Comparison of ENCODE assay signal across 15 cellular contexts in the genomic region with DNA sequence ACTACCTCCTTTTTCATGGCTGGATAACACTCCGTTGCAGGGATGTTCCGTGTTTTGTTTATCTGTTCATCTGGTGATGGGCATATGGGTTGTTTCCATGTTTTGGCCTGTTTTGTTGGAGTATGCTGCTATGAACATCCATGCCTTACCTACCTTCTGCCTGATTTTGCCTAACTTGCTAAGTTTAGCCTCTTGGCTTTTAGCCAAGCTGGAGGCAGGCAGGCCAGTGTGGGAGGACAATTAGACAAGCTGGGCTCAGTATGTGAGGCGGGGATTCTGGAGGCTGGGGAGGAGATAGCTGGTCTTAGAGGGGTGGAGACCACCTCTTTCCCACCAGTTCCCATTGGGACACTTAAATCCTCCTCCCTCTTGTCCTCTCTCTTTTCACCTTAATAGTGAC.
DNase-seq lines count a peak whose midpoint lies in the region; ATAC-seq and TF ChIP-seq lines count a peak whose summit lies in the region.
"Had no signal": no experiment of that assay in that cellular context is flagged by ENCODE, and none has a peak within 500 bp of the region (broad histone marks: within the 10 kb centered on the region; RNA-seq: fewer than 3 reads in every experiment).

No MANE protein-coding gene starts in this region.

- peaks cover 10% of the 10 kb centered on the region for H3K27me3 ChIP-seq in osteoblast (ENCODE audit: insufficient read depth, low read length)
- peaks cover 5% of the 10 kb centered on the region for H3K27me3 ChIP-seq in brain microvascular endothelial cell (replicated peaks)

- H3K36me3 ChIP-seq in osteoblast (ENCODE audit: insufficient read depth, low read length) (no peaks in the 10 kb centered on the region), brain microvascular endothelial cell (replicated peaks) (no peaks in the 10 kb centered on the region)
- H3K36me3 ChIP-seq: BLaER1 treated with 17β-estradiol and CSF1 and Interleukin-3, amounts not matched to agents 10 nM and 100 nM had no signal

- H3K27me3 Mint-ChIP-seq in activated CD4-positive, alpha-beta T cell treated with anti-CD3 and anti-CD28 coated beads, Interleukin-2, amount 10 ng/mL, durations not matched to agents 24 days and 14 days: no peaks in the 10 kb centered on the region
- H3K27me3 Mint-ChIP-seq: CD4-positive, CD25-positive, alpha-beta regulatory T cell had no signal

- TF ChIP-seq CTCF in osteoblast (IDR thresholded peaks at IDR 0.05; ENCODE audit: extremely low read depth, low read depth, low read length): no peak
- no peak for TF ChIP-seq CTCF in brain microvascular endothelial cell (IDR thresholded peaks at IDR 0.05; ENCODE audit: low read depth, low read length, missing control alignments)

- ATAC-seq in GM18867 (IDR thresholded peaks at IDR 0.05; ENCODE audit: unreplicated experiment): no peak

- intact Hi-C loops in activated CD4-positive, alpha-beta T cell treated with anti-CD3 and anti-CD28 coated beads, Interleukin-2, amount 10 ng/mL, durations not matched to agents 24 days and 14 days (cut with micrococcal nuclease): no loop called here

- H4K20me1 ChIP-seq in osteoblast (ENCODE audit: insufficient read depth, low read length): no peaks in the 10 kb centered on the region
- H4K20me1 ChIP-seq: BLaER1 treated with 17β-estradiol and CSF1 and Interleukin-3, amounts not matched to agents 10 nM and 100 nM had no signal

- H3K4me1 Mint-ChIP-seq in activated CD4-positive, alpha-beta T cell treated with anti-CD3 and anti-CD28 coated beads, Interleukin-2, amount 10 ng/mL, durations not matched to agents 24 days and 14 days: no peaks in the 10 kb centered on the region
- H3K4me1 Mint-ChIP-seq: CD4-positive, CD25-positive, alpha-beta regulatory T cell had no signal

- peak; percentile 27 for DNase-seq in NCI-H2227 treated with DMSO at 0.1 percent for 48 hours (lab: John Stamatoyannopoulos, UW)
- no peak for DNase-seq in NCI-H2227 (lab: John Stamatoyannopoulos, UW; ENCODE audit: unreplicated experiment)
- DNase-seq in NCI-H69 (lab: John Stamatoyannopoulos, UW): peak; percentile 17
- DNase-seq in left kidney (ENCODE audit: low read depth, low spot score): peak; percentile 52
- peak; percentile 19 for DNase-seq in osteoblast (ENCODE audit: insufficient read length, low spot score, missing footprints)
- no peak for DNase-seq in brain microvascular endothelial cell
- DNase-seq in activated CD4-positive, alpha-beta T cell treated with anti-CD3 and anti-CD28 coated beads, Interleukin-2, amount 10 ng/mL, durations not matched to agents 24 days and 14 days: no peak
- DNase-seq: 8988T; AML-193; CD4-positive, CD25-positive, alpha-beta regulatory T cell; DND-41; GF-D8; IMR-90 had no signal

- H3K9me3 ChIP-seq in osteoblast (ENCODE audit: low read depth, low read length): no peaks in the 10 kb centered on the region
- H3K9me3 ChIP-seq: BLaER1 treated with 17β-estradiol and CSF1 and Interleukin-3, amounts not matched to agents 10 nM and 100 nM had no signal

- no peak overlapping the region for H3K4me3 ChIP-seq in osteoblast (ENCODE audit: insufficient read depth, low read length)
- H3K4me3 ChIP-seq in brain microvascular endothelial cell (ENCODE audit: low read depth, low read length): no peak overlapping the region
- H3K4me3 ChIP-seq: BLaER1 treated with 17β-estradiol and CSF1 and Interleukin-3, amounts not matched to agents 10 nM and 100 nM had no signal

- in situ Hi-C loops in brain microvascular endothelial cell (cut with HindIII; ENCODE audit: low pct_ligation_motif_present, low sequenced_read_pairs): no loop called here

- no peak overlapping the region for H2AFZ ChIP-seq in osteoblast (ENCODE audit: low read length)

- H3K4me1 ChIP-seq in osteoblast (ENCODE audit: insufficient read depth, low read length): no peaks in the 10 kb centered on the region

- no peak overlapping the region for H3K4me3 Mint-ChIP-seq in activated CD4-positive, alpha-beta T cell treated with anti-CD3 and anti-CD28 coated beads, Interleukin-2, amount 10 ng/mL, durations not matched to agents 24 days and 14 days
- H3K4me3 Mint-ChIP-seq: CD4-positive, CD25-positive, alpha-beta regulatory T cell had no signal

- no peak overlapping the region for H3K27ac ChIP-seq in osteoblast (ENCODE audit: low read depth, low read length)
- no peak overlapping the region for H3K27ac ChIP-seq in brain microvascular endothelial cell
- H3K27ac ChIP-seq: BLaER1 treated with 17β-estradiol and CSF1 and Interleukin-3, amounts not matched to agents 10 nM and 100 nM had no signal

- no peak overlapping the region for H3K4me2 ChIP-seq in osteoblast (ENCODE audit: insufficient read depth, low read length)
- H3K4me2 ChIP-seq: BLaER1 treated with 17β-estradiol and CSF1 and Interleukin-3, amounts not matched to agents 10 nM and 100 nM had no signal

- H3K27ac Mint-ChIP-seq in activated CD4-positive, alpha-beta T cell treated with anti-CD3 and anti-CD28 coated beads, Interleukin-2, amount 10 ng/mL, durations not matched to agents 24 days and 14 days: no peak overlapping the region
- H3K27ac Mint-ChIP-seq: CD4-positive, CD25-positive, alpha-beta regulatory T cell had no signal

- H3K79me2 ChIP-seq in osteoblast (ENCODE audit: insufficient read depth, low read length): no peaks in the 10 kb centered on the region

- H3K9me3 Mint-ChIP-seq in activated CD4-positive, alpha-beta T cell treated with anti-CD3 and anti-CD28 coated beads, Interleukin-2, amount 10 ng/mL, durations not matched to agents 24 days and 14 days: no peaks in the 10 kb centered on the region
- H3K9me3 Mint-ChIP-seq: CD4-positive, CD25-positive, alpha-beta regulatory T cell had no signal

- no peaks in the 10 kb centered on the region for H3K36me3 Mint-ChIP-seq in activated CD4-positive, alpha-beta T cell treated with anti-CD3 and anti-CD28 coated beads, Interleukin-2, amount 10 ng/mL, durations not matched to agents 24 days and 14 days (ENCODE audit: low read depth)
- H3K36me3 Mint-ChIP-seq: CD4-positive, CD25-positive, alpha-beta regulatory T cell had no signal

Comparison
In these comparisons a context has a peak if more than half of its experiments do, and no peak if none do; other contexts are left out.
1. DNase-seq: peak in NCI-H2227 treated with DMSO at 0.1 percent for 48 hours (single experiment), NCI-H69 (single experiment), left kidney (single experiment) and osteoblast (single experiment); none in NCI-H2227 (single experiment), brain microvascular endothelial cell (single experiment) and activated CD4-positive, alpha-beta T cell treated with anti-CD3 and anti-CD28 coated beads, Interleukin-2, amount 10 ng/mL, durations not matched to agents 24 days and 14 days (single experiment).